8 cellular contexts compared by ENCODE assay signal in the genomic region with DNA sequence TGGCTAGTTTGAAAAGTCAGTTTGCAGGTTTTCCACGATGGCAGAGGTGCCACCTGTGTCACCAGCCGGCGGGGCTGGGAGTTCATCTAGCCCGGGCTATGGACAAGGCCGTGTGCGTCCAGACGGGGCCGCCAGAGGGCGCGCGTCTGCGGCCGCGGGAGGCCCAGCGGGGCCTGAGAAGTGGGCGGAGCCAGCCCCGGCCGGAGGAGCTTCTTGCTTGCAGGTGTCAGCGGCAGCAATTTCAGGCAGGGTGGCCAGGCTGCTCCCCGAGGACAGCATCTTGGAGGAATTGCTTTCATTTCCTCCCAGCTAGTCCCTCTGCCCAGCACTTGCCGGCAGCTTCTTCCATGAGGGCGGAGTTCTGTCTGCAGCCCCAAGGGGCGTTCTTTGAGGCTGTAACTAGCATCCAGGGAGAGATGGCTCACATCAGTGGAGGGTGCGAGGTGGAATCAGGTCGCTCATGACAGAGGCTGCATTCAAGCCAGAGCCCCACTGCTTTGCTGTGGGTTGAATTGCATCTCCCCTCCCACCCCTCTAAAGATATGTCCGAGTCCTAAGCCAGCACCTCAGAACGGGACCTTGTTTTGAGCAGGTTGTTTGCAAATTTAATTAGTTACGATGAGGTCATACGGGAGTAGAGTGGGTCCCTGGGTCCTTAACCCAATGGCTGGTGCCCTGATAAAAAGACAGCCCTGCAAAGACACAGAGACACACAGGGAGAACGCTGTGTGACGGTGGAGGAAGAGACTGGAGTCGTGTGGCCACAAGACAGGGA.
A peak's percentile ranks its signal among the peaks of the same experiment; 100 is the strongest.
DNase-seq lines count a peak whose midpoint lies in the region; ATAC-seq, FAIRE-seq and TF ChIP-seq lines count a peak whose summit lies in the region.

No MANE protein-coding gene starts in this region.

- peak overlapping the region; percentile 77; the same call in 1 of the 2 replicates for H2AFZ ChIP-seq in OCI-LY3 (ENCODE audit: low read depth, low read length)

- no peak overlapping the region for H3K9ac ChIP-seq in OCI-LY3 (ENCODE audit: low read length)

- H3K27me3 ChIP-seq in OCI-LY3 (ENCODE audit: low read depth, low read length) (peaks cover 4% of the 10 kb centered on the region; the same call in 1 of the 2 replicates), esophagus muscularis mucosa (peaks cover 0 to under 1% (median 0%) of the 10 kb centered on the region in 4 donors)

- WGBS in esophagus muscularis mucosa, result 42% methylated on average over 18 of the region's 32 CpGs

- no peaks in the 10 kb centered on the region for H3K36me3 Mint-ChIP-seq in natural killer cell
- peaks cover 9% of the 10 kb centered on the region for H3K36me3 Mint-ChIP-seq in stimulated activated effector memory CD8-positive, alpha-beta T cell treated with anti-CD3 and anti-CD28 coated beads, Interleukin-12 subunit alpha, Interleukin-12 subunit beta, amount 100 ng/mL, for 72 hours

- H3K9me3 Mint-ChIP-seq in natural killer cell, result no peaks in the 10 kb centered on the region
- H3K9me3 Mint-ChIP-seq in stimulated activated effector memory CD8-positive, alpha-beta T cell treated with anti-CD3 and anti-CD28 coated beads, Interleukin-12 subunit alpha, Interleukin-12 subunit beta, amount 100 ng/mL, for 72 hours, result no peaks in the 10 kb centered on the region

- H3K4me1 ChIP-seq in OCI-LY3 (ENCODE audit: low read length), result no peaks in the 10 kb centered on the region
- peaks cover 5 to 23% (median 18%) of the 10 kb centered on the region in 4 donors for H3K4me1 ChIP-seq in esophagus muscularis mucosa

- no peak for FAIRE-seq in HTR-8/SVneo (lab: Jason Lieb, UNC)

- no peak for TF ChIP-seq POLR2A in esophagus muscularis mucosa (IDR thresholded peaks at IDR 0.05; ENCODE audit: low read depth)

- intact Hi-C loops in esophagus muscularis mucosa (cut with DNase I), result loop anchor here (5.0 kb wide), 1 partner anchor 1760 kb away; no protein-coding TSS in a partner anchor
- intact Hi-C loops in natural killer cell (cut with micrococcal nuclease), result no loop called here

- H3K4me3 Mint-ChIP-seq in natural killer cell, result peak overlapping the region; percentile 87
- H3K4me3 Mint-ChIP-seq in stimulated activated effector memory CD8-positive, alpha-beta T cell treated with anti-CD3 and anti-CD28 coated beads, Interleukin-12 subunit alpha, Interleukin-12 subunit beta, amount 100 ng/mL, for 72 hours, result peak overlapping the region; percentile 65

- H3K9me3 ChIP-seq in OCI-LY3 (ENCODE audit: insufficient read depth, low read length) (no peaks in the 10 kb centered on the region), esophagus muscularis mucosa (no peaks in the 10 kb centered on the region)

- H3K27ac ChIP-seq in OCI-LY3 (ENCODE audit: low read length) (no peak overlapping the region), esophagus muscularis mucosa (replicated peaks in 1 of 4) (no peak overlapping the region)

- TF ChIP-seq EP300 in esophagus muscularis mucosa (IDR thresholded peaks at IDR 0.05), result no peak

- H3K36me3 ChIP-seq in OCI-LY3 (replicated peaks; ENCODE audit: low read depth, low read length) (no peaks in the 10 kb centered on the region), esophagus muscularis mucosa (no peaks in the 10 kb centered on the region)

- peak overlapping the region; percentile 74 to 75 for H3K27ac Mint-ChIP-seq in natural killer cell
- peak overlapping the region; percentile 48 for H3K27ac Mint-ChIP-seq in stimulated activated effector memory CD8-positive, alpha-beta T cell treated with anti-CD3 and anti-CD28 coated beads, Interleukin-12 subunit alpha, Interleukin-12 subunit beta, amount 100 ng/mL, for 72 hours

- no peaks in the 10 kb centered on the region for H3K79me2 ChIP-seq in OCI-LY3 (ENCODE audit: low read length)

- ATAC-seq in GM21447 (IDR thresholded peaks at IDR 0.05; ENCODE audit: unreplicated experiment) (peak; percentile 98), natural killer cell (peak; percentile 81 to 89 (median 86))
- ATAC-seq in stimulated activated effector memory CD8-positive, alpha-beta T cell treated with anti-CD3 and anti-CD28 coated beads, Interleukin-12 subunit alpha, Interleukin-12 subunit beta, amount 100 ng/mL, for 72 hours, result peak; percentile 78

- no peaks in the 10 kb centered on the region for H4K20me1 ChIP-seq in OCI-LY3 (ENCODE audit: insufficient read depth, low read length)

- peak overlapping the region; percentile 79 for H3K4me2 ChIP-seq in OCI-LY3 (ENCODE audit: low read length)

- H3K4me3 ChIP-seq in OCI-LY3 (ENCODE audit: low read length) (peak overlapping the region; percentile 73), esophagus muscularis mucosa (peak overlapping the region in 3 of 4 donors; percentile 21 to 51 (median 37))

- H3K27me3 Mint-ChIP-seq in natural killer cell (ENCODE audit: low read depth in 2 of 2), result peaks cover 0 to 5% of the 10 kb centered on the region in 2 donors

- TF ChIP-seq CTCF in OCI-LY3 (IDR thresholded peaks at IDR 0.05; ENCODE audit: low read depth, low read length) (peak; percentile 70), esophagus muscularis mucosa (IDR thresholded peaks at IDR 0.05) (peak in 2 of 3 experiments; percentile 80 to 81), natural killer cell (IDR thresholded peaks at IDR 0.05) (peak; percentile 86)

- DNase-seq in DMS 273 treated with DMSO at 0.1 percent for 48 hours (lab: John Stamatoyannopoulos, UW) (peak; percentile 20), HTR-8/SVneo (ENCODE audit: insufficient read length, low spot score) (peak; percentile 74), activated T-cell treated with anti-CD3 and anti-CD28 coated beads for 24 hours (ENCODE audit: low read depth) (peak; percentile 76), esophagus muscularis mucosa (ENCODE audit: extremely low spot score) (no peak), natural killer cell (peak; percentile 85)
- peak; percentile 89 to 92 for DNase-seq in stimulated activated effector memory CD8-positive, alpha-beta T cell treated with anti-CD3 and anti-CD28 coated beads, Interleukin-12 subunit alpha, Interleukin-12 subunit beta, amount 100 ng/mL, for 72 hours (ENCODE audit: low spot score in 2 of 2)

- peaks cover 16 to 17% of the 10 kb centered on the region in 2 donors for H3K4me1 Mint-ChIP-seq in natural killer cell
- peaks cover 20% of the 10 kb centered on the region for H3K4me1 Mint-ChIP-seq in stimulated activated effector memory CD8-positive, alpha-beta T cell treated with anti-CD3 and anti-CD28 coated beads, Interleukin-12 subunit alpha, Interleukin-12 subunit beta, amount 100 ng/mL, for 72 hours
